Comparison of ENCODE assay signal across 24 cellular contexts in the genomic region with DNA sequence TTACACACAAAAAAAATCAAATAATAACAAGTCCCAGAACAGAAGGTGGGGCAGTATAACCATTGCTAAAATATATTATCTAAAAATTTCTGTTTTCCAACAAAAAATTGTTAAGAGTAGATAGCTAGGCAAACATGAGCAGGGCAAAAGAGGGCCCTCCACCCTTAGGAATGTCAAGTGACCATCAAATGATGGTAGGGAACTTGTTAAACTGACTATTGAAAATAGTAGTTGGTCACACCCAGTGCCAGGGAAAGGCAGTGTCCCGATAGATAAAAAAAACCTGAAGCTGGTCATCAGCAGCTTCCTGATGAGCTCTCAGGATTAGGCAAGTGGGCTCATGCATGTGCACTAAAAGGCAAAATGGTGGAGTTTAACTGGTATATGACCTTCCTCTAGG.
"Had no signal": no experiment of that assay in that cellular context is flagged by ENCODE, and none has a peak within 500 bp of the region (broad histone marks: within the 10 kb centered on the region; RNA-seq: fewer than 3 reads in every experiment).

No MANE protein-coding gene starts in this region.

- H3K4me3 Mint-ChIP-seq: memory B cell, naive B cell had no signal

- ATAC-seq: gastrocnemius medialis, heart right ventricle, lower lobe of right lung, psoas muscle, sciatic nerve had no signal

- FAIRE-seq: endometrium had no signal

- H3K4me1 Mint-ChIP-seq: memory B cell, naive B cell had no signal

- H3K36me3 ChIP-seq: esophagus muscularis mucosa, gastrocnemius medialis, heart right ventricle, left ventricle myocardium inferior, lower lobe of right lung, neutrophil, upper lobe of left lung, vagina had no signal

- H3K9me3 Mint-ChIP-seq: memory B cell, naive B cell had no signal

- DNase-seq: dorsolateral prefrontal cortex; effector CD8-positive, alpha-beta T cell; gastrocnemius medialis; heart right ventricle; hypothalamus; islet precursor cell; left ventricle myocardium inferior; lower lobe of right lung; midbrain; naive B cell; psoas muscle; retina; stimulated activated CD4-positive, alpha-beta T cell treated with anti-CD3 and anti-CD28 coated beads, Interleukin-2, amount 100 ng/mL, for 48 hours; stimulated activated naive CD4-positive, alpha-beta T cell treated with Interleukin-2 at 50 U/mL for 16 hours; upper lobe of left lung had no signal

- H3K4me3 ChIP-seq: coronary artery, dorsolateral prefrontal cortex, esophagus muscularis mucosa, gastrocnemius medialis, heart right ventricle, left ventricle myocardium inferior, lower lobe of right lung, psoas muscle, skin epidermis, upper lobe of left lung, vagina had no signal

- H3K27ac Mint-ChIP-seq: memory B cell, naive B cell had no signal

- H3K27me3 ChIP-seq: dorsolateral prefrontal cortex, esophagus muscularis mucosa, gastrocnemius medialis, heart right ventricle, neutrophil, upper lobe of left lung, vagina had no signal

- H3K27ac ChIP-seq: coronary artery, dorsolateral prefrontal cortex, epithelial cell of prostate, esophagus muscularis mucosa, gastrocnemius medialis, heart right ventricle, left ventricle myocardium inferior, lower lobe of right lung, psoas muscle, skin epidermis, upper lobe of left lung, vagina had no signal

- H3K27me3 Mint-ChIP-seq: naive B cell had no signal

- H3K4me1 ChIP-seq: esophagus muscularis mucosa, gastrocnemius medialis, heart right ventricle, left ventricle myocardium inferior, lower lobe of right lung, psoas muscle, vagina had no signal

- H3K9me3 ChIP-seq: esophagus muscularis mucosa, gastrocnemius medialis, heart right ventricle, left ventricle myocardium inferior, lower lobe of right lung, neutrophil, psoas muscle, upper lobe of left lung, vagina had no signal
